In genomic region chr4:32184186-32184585, GRCh38 we compare ENCODE assay signal across 5 cellular contexts.
"Had no signal": no experiment of that assay in that cellular context is flagged by ENCODE, and none has a peak within 500 bp of the region (broad histone marks: within the 10 kb centered on the region; RNA-seq: fewer than 3 reads in every experiment).

No MANE protein-coding gene starts in this region.

- H3K4me3 ChIP-seq: GM23338, K562 had no signal

- DNase-seq: H9, HCEC 1CT, IMR-90 had no signal

- H2AFZ ChIP-seq: GM23338 had no signal

- H3K4me2 ChIP-seq: GM23338 had no signal
